ENCODE assay signal across 8 cellular contexts in genomic region chr14:60164717-60165546, GRCh38. TPM values are rescaled to one million over a fixed set of nuclear protein-coding genes. Genes with fewer than 3 reads are reported as not detected.
DNase-seq lines count a peak whose midpoint lies in the region; ATAC-seq, FAIRE-seq and TF ChIP-seq lines count a peak whose summit lies in the region.

TSS of gene DHRS7 (minus strand) at chr14:60165398. CDS start at chr14:60165309, 89 bp downstream.

- peaks cover 51 to 53% of the 10 kb centered on the region in 2 donors for H3K4me1 Mint-ChIP-seq in natural killer cell

- in situ Hi-C loops in Panc1 (cut with HindIII; ENCODE audit: low pct_unique_long_range_greater_than_20kb, low sequenced_read_pairs): no loop called here

- POLR2A ChIA-PET in Panc1 (lab: Charles Lee): interaction anchor here (1.1 kb wide), 1 partner anchor 161 kb away, joined by 3 read pairs; no protein-coding TSS in a partner anchor

- H3K27me3 ChIP-seq in Panc1 (ENCODE audit: control insufficient read depth, insufficient read depth, low read length) (no peaks in the 10 kb centered on the region), fibroblast of lung (ENCODE audit: control insufficient read depth, insufficient read depth, low read length) (no peaks in the 10 kb centered on the region)

- peaks cover 19% of the 10 kb centered on the region for H3K79me2 ChIP-seq in fibroblast of lung (ENCODE audit: control insufficient read depth, insufficient read depth, low read length)

- peak within 1 kb of the TSS; percentile 96 for H3K4me3 Mint-ChIP-seq in natural killer cell

- H3K36me3 ChIP-seq in Panc1 (ENCODE audit: control insufficient read depth, insufficient read depth, low read length) (no peaks in the 10 kb centered on the region; the same call in 1 of the 2 replicates), fibroblast of lung (ENCODE audit: control insufficient read depth, insufficient read depth, low read length) (no peaks in the 10 kb centered on the region)

- DNase-seq in DMS 273 treated with DMSO at 0.1 percent for 48 hours (lab: John Stamatoyannopoulos, UW) (peak; percentile 40), HTR-8/SVneo (ENCODE audit: insufficient read length, low spot score) (peak; percentile 94), Panc1 (ENCODE audit: low read depth, low spot score) (peak; percentile 42), activated T-helper 1 cell treated with Interleukin-2 at 50 U/mL for 16 hours (ENCODE audit: low read depth) (peak; percentile 48), fibroblast of lung (ENCODE audit: low read depth in 2 of 2) (peak; percentile 76 to 81), natural killer cell (peak; percentile 72)
- peak; percentile 54 for DNase-seq in stimulated activated naive CD4-positive, alpha-beta T cell treated with Interleukin-2 at 50 U/mL for 16 hours (lab: John Stamatoyannopoulos, UW)

- H3K27ac ChIP-seq in Panc1 (ENCODE audit: low read length) (peak within 1 kb of the TSS; percentile 81), fibroblast of lung (ENCODE audit: insufficient read depth, low read length) (peak within 1 kb of the TSS; percentile 84)

- H3K4me3 ChIP-seq in Panc1 (ENCODE audit: low read depth in 2 of 2, low read length in 2 of 2) (peak within 1 kb of the TSS; percentile 74 to 92), fibroblast of lung (replicated peaks in 1 of 4; ENCODE audit: control extremely low read depth in 1 of 4, insufficient read depth in 1 of 4, low read depth in 3 of 4, low read length in 4 of 4) (peak within 1 kb of the TSS; percentile 79 to 88 (median 86))

- no peaks in the 10 kb centered on the region for H3K27me3 Mint-ChIP-seq in natural killer cell (ENCODE audit: low read depth in 2 of 2)

- FAIRE-seq in HTR-8/SVneo (lab: Jason Lieb, UNC): peak; percentile 99

- no peaks in the 10 kb centered on the region for H3K9me3 Mint-ChIP-seq in natural killer cell

- no TSS peak for BruUV-seq in Panc1 (replicated peaks; lab: Mats Ljungman, UMichigan)

- CTCF ChIA-PET in Panc1 (lab: Charles Lee): interaction anchor here (0.6 kb wide), 2 partner anchors 1109 to 1278 kb away, joined by 3 read pairs; no protein-coding TSS in a partner anchor

- no peaks in the 10 kb centered on the region for H4K20me1 ChIP-seq in fibroblast of lung (ENCODE audit: control insufficient read depth, extremely low read depth, insufficient read depth, low read length)

- intact Hi-C loops in Panc1 (cut with micrococcal nuclease; ENCODE audit: unreplicated experiment): loop anchor here (5.0 to 10.0 kb wide), 2 partner anchors 70 to 103 kb away; partner anchors contain the start of gene PCNX4
- intact Hi-C loops in natural killer cell (cut with micrococcal nuclease): loop anchor here (1.0 to 2.0 kb wide), 4 partner anchors 13 to 84 kb away; partner anchors contain the start of gene PPM1A

- H2AFZ ChIP-seq in fibroblast of lung (ENCODE audit: low read length): peak within 1 kb of the TSS; percentile 84

- no peaks in the 10 kb centered on the region for H3K36me3 Mint-ChIP-seq in natural killer cell

- TF ChIP-seq CTCF in Panc1 (IDR thresholded peaks at IDR 0.05): peak; percentile 77
- peak; percentile 24 to 55 for TF ChIP-seq CTCF in fibroblast of lung (conservative IDR thresholded peaks at IDR 0.05 in 1 of 2, IDR thresholded peaks at IDR 0.05 in 1 of 2; ENCODE audit: low read depth in 1 of 2, low read length in 2 of 2)
- TF ChIP-seq CTCF in natural killer cell (IDR thresholded peaks at IDR 0.05): peak; percentile 11

- H3K27ac Mint-ChIP-seq in natural killer cell: peak within 1 kb of the TSS; percentile 98

- H3K4me2 ChIP-seq in fibroblast of lung (ENCODE audit: extremely low read depth, insufficient read depth, low read length): peak within 1 kb of the TSS; percentile 90

- no peaks in the 10 kb centered on the region; the same call in 1 of the 2 replicates for H3K4me1 ChIP-seq in Panc1 (ENCODE audit: control insufficient read depth, insufficient read depth, low read length)
- peaks cover 2% of the 10 kb centered on the region for H3K4me1 ChIP-seq in fibroblast of lung (ENCODE audit: control insufficient read depth, extremely low read depth, insufficient read depth, low read length)

- H3K9me3 ChIP-seq in Panc1 (ENCODE audit: control insufficient read depth, insufficient read depth, low read depth, low read length) (no peaks in the 10 kb centered on the region), fibroblast of lung (ENCODE audit: control insufficient read depth, insufficient read depth, low read depth, low read length) (no peaks in the 10 kb centered on the region)

- H3K9ac ChIP-seq in fibroblast of lung (ENCODE audit: insufficient read depth, low read length): peak within 1 kb of the TSS; percentile 81

- peak; percentile 85 for ATAC-seq in GM21367 (IDR thresholded peaks at IDR 0.05; ENCODE audit: unreplicated experiment)
- ATAC-seq in Panc1: peak; percentile 100
- peak; percentile 80 to 95 (median 89) for ATAC-seq in natural killer cell

RNA-seq across cellular contexts. Expression of gene DHRS7, which starts in this region (rescaled TPM):
- total RNA-seq in Panc1 (2021; ENCODE audit: unreplicated experiment): 34.5 TPM
- polyA plus RNA-seq in Panc1 (2012; ENCODE audit: insufficient read length): 56.6 TPM
- 152 and 170 TPM in 2 replicates for total RNA-seq in fibroblast of lung
- 61.0 and 71.8 TPM in 2 replicates for polyA plus RNA-seq in fibroblast of lung
- 61.1 and 85.9 TPM in 2 replicates for polyA plus RNA-seq in fibroblast of lung (2012)
- polyA minus RNA-seq in fibroblast of lung (ENCODE audit: low replicate concordance): 9.4 and 14.5 TPM in 2 replicates
- total RNA-seq in natural killer cell: 100 to 1,000 TPM; 115 to 139 (median 126) TPM

Comparison
In these comparisons a context has a peak if more than half of its experiments do, and no peak if none do; other contexts are left out.
1. Peak in every context shown above with its lines: DNase-seq, ATAC-seq, H3K4me3 ChIP-seq and H3K27ac ChIP-seq.
2. DNase-seq: peak in every context shown above with its lines; median percentile 94 in HTR-8/SVneo; 78 in fibroblast of lung; 72 in natural killer cell; 54 in stimulated activated naive CD4-positive, alpha-beta T cell treated with Interleukin-2 at 50 U/mL for 16 hours; 48 in activated T-helper 1 cell treated with Interleukin-2 at 50 U/mL for 16 hours; 42 in Panc1; 40 in DMS 273 treated with DMSO at 0.1 percent for 48 hours.
3. CTCF ChIP-seq: peak in every context shown above with its lines; median percentile 77 in Panc1; 40 in fibroblast of lung; 11 in natural killer cell.